2 cellular contexts compared by ENCODE assay signal in genomic region chr2:28670882-28671281, GRCh38.
TF ChIP-seq lines count a peak whose summit lies in the region.

No MANE protein-coding gene starts in this region.

TF ChIP-seq in H1, 55 proteins besides CTCF, POLR2A, EP300 and RAD21 (continued from another document):
- TF ChIP-seq, protein P1, sequence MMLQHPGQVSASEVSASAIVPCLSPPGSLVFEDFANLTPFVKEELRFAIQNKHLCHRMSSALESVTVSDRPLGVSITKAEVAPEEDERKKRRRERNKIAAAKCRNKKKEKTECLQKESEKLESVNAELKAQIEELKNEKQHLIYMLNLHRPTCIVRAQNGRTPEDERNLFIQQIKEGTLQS (IDR thresholded peaks at IDR 0.05; ENCODE audit: insufficient read depth, low read depth, low read length) = no peak
- TF ChIP-seq ZNF274 (IDR thresholded peaks at IDR 0.05; ENCODE audit: borderline replicate concordance, extremely low read depth, low read length) = no peak
- TF ChIP-seq NANOG (IDR thresholded peaks at IDR 0.05; ENCODE audit: insufficient read depth, low read depth, low read length, poor library complexity, severe bottlenecking) = no peak
- TF ChIP-seq RXRA (IDR thresholded peaks at IDR 0.05; ENCODE audit: insufficient read depth, low read depth, low read length) = no peak
- TF ChIP-seq, protein P2, sequence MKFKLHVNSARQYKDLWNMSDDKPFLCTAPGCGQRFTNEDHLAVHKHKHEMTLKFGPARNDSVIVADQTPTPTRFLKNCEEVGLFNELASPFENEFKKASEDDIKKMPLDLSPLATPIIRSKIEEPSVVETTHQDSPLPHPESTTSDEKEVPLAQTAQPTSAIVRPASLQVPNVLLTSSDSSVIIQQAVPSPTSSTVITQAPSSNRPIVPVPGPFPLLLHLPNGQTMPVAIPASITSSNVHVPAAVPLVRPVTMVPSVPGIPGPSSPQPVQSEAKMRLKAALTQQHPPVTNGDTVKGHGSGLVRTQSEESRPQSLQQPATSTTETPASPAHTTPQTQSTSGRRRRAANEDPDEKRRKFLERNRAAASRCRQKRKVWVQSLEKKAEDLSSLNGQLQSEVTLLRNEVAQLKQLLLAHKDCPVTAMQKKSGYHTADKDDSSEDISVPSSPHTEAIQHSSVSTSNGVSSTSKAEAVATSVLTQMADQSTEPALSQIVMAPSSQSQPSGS (IDR thresholded peaks at IDR 0.05; ENCODE audit: low read length) = no peak
- no peak for TF ChIP-seq KDM4A (IDR thresholded peaks at IDR 0.05; ENCODE audit: low read depth, low read length, severe bottlenecking)
- TF ChIP-seq TAF1 (IDR thresholded peaks at IDR 0.05; ENCODE audit: low read depth, low read length) = no peak
- TF ChIP-seq SUZ12 (IDR thresholded peaks at IDR 0.05; ENCODE audit: low read length) = no peak
- no peak for TF ChIP-seq E2F6 (IDR thresholded peaks at IDR 0.05)
- TF ChIP-seq CEBPB (IDR thresholded peaks at IDR 0.05; ENCODE audit: low read depth, low read length) = no peak
- TF ChIP-seq RBBP5 (IDR thresholded peaks at IDR 0.05; ENCODE audit: borderline replicate concordance, low read depth, low read length) = no peak
- TF ChIP-seq SIN3A (conservative IDR thresholded peaks at IDR 0.05 in 1 of 2, IDR thresholded peaks at IDR 0.05 in 1 of 2; ENCODE audit: low read depth in 1 of 2, low read length in 2 of 2) = no peak
- no peak for TF ChIP-seq KDM5A (IDR thresholded peaks at IDR 0.05; ENCODE audit: low read length)

TF ChIP-seq in SK-N-SH, 30 proteins besides CTCF, POLR2A, EP300 and RAD21 (continued from another document):
- TF ChIP-seq, protein P3, sequence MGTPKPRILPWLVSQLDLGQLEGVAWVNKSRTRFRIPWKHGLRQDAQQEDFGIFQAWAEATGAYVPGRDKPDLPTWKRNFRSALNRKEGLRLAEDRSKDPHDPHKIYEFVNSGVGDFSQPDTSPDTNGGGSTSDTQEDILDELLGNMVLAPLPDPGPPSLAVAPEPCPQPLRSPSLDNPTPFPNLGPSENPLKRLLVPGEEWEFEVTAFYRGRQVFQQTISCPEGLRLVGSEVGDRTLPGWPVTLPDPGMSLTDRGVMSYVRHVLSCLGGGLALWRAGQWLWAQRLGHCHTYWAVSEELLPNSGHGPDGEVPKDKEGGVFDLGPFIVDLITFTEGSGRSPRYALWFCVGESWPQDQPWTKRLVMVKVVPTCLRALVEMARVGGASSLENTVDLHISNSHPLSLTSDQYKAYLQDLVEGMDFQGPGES (IDR thresholded peaks at IDR 0.05; ENCODE audit: low read depth, low read length) = no peak
- TF ChIP-seq GATA2 (CRISPR knock-in tag; IDR thresholded peaks at IDR 0.05) (no peak), SMC3 (IDR thresholded peaks at IDR 0.05; ENCODE audit: low read depth, low read length) (no peak), FOXM1 (IDR thresholded peaks at IDR 0.05; ENCODE audit: low read depth) (no peak), MAX (IDR thresholded peaks at IDR 0.05; ENCODE audit: low read depth) (no peak), TCF12 (IDR thresholded peaks at IDR 0.05) (no peak), EZH2phosphoT487 (IDR thresholded peaks at IDR 0.05; ENCODE audit: borderline replicate concordance, low read depth) (no peak), SIN3A (IDR thresholded peaks at IDR 0.05; ENCODE audit: borderline replicate concordance, low read depth, low read length) (no peak)
- TF ChIP-seq, protein P4, sequence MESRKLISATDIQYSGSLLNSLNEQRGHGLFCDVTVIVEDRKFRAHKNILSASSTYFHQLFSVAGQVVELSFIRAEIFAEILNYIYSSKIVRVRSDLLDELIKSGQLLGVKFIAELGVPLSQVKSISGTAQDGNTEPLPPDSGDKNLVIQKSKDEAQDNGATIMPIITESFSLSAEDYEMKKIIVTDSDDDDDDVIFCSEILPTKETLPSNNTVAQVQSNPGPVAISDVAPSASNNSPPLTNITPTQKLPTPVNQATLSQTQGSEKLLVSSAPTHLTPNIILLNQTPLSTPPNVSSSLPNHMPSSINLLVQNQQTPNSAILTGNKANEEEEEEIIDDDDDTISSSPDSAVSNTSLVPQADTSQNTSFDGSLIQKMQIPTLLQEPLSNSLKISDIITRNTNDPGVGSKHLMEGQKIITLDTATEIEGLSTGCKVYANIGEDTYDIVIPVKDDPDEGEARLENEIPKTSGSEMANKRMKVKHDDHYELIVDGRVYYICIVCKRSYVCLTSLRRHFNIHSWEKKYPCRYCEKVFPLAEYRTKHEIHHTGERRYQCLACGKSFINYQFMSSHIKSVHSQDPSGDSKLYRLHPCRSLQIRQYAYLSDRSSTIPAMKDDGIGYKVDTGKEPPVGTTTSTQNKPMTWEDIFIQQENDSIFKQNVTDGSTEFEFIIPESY (IDR thresholded peaks at IDR 0.05; ENCODE audit: borderline replicate concordance, low read depth) = no peak
